6 cellular contexts compared by ENCODE assay signal in genomic region chr16:89267746-89268145, GRCh38. TPM values are rescaled to one million over a fixed set of nuclear protein-coding genes. Genes with fewer than 3 reads are reported as not detected.
A peak's percentile ranks its signal among the peaks of the same experiment; 100 is the strongest.
DNase-seq lines count a peak whose midpoint lies in the region; ATAC-seq, FAIRE-seq and TF ChIP-seq lines count a peak whose summit lies in the region.
"Not testable (repeated sequence)": the region's sequence is repeated elsewhere in the genome, so short reads cannot be mapped to it uniquely, and the experiment has no call there.

No MANE protein-coding gene starts in this region.

- CTCF ChIA-PET in Calu3 (lab: Charles Lee); HCT116 (lab: Charles Lee); PC-3 (lab: Charles Lee); K562 (lab: Yijun Ruan, JAX; ENCODE audit: low intra/inter-chr PET ratio); mammary epithelial cell (lab: Charles Lee; ENCODE audit: low non-redundant PET): not testable (repeated sequence)

- H3K27me3 ChIP-seq in HCT116 (ENCODE audit: insufficient read depth, low read length); PC-3 (ENCODE audit: low read length); K562 (ENCODE audit: control insufficient read depth in 2 of 2, insufficient read depth in 2 of 2, low read length in 2 of 2); mammary epithelial cell (ENCODE audit: insufficient read depth, low read length): not testable (repeated sequence)

- RAD21 ChIA-PET in HCT116 (lab: Charles Lee; ENCODE audit: low non-redundant PET in 1 of 2, low total read pairs in 2 of 2, uncharacterized antibody in 2 of 2, unreplicated experiment in 2 of 2), result not testable (repeated sequence)

- peaks cover 16 to 32% of the 10 kb centered on the region in 2 experiments for H3K36me3 ChIP-seq in HCT116 (ENCODE audit: control insufficient read depth in 1 of 2, insufficient read depth in 2 of 2, low read length in 2 of 2)
- H3K36me3 ChIP-seq in PC-3 (ENCODE audit: low read depth, low read length), result peaks cover 10% of the 10 kb centered on the region
- H3K36me3 ChIP-seq in K562 (ENCODE audit: control insufficient read depth, insufficient read depth, low read length), result peaks cover 59% of the 10 kb centered on the region
- H3K36me3 ChIP-seq in mammary epithelial cell (ENCODE audit: insufficient read depth, low read length), result not testable (repeated sequence)

- not testable (repeated sequence) for H3K27me3 Mint-ChIP-seq in Calu3 (ENCODE audit: unreplicated experiment); natural killer cell treated with Interleukin-12 subunit alpha and Interleukin-12 subunit beta and Interleukin-15 and Interleukin-18, amount 100 ng/mL, for 72 hours

- H2AFZ ChIP-seq in HCT116 (ENCODE audit: low read depth, low read length, poor library complexity, severe bottlenecking); PC-3 (ENCODE audit: low read length); K562 (ENCODE audit: low read depth, low read length); mammary epithelial cell (ENCODE audit: low read depth, low read length): not testable (repeated sequence)

- peaks cover 78% of the 10 kb centered on the region for H3K36me3 Mint-ChIP-seq in Calu3 (ENCODE audit: insufficient read depth, unreplicated experiment)
- H3K36me3 Mint-ChIP-seq in natural killer cell treated with Interleukin-12 subunit alpha and Interleukin-12 subunit beta and Interleukin-15 and Interleukin-18, amount 100 ng/mL, for 72 hours, result not testable (repeated sequence)

- not testable (repeated sequence) for H3K9me1 ChIP-seq in K562 (ENCODE audit: control insufficient read depth, insufficient read depth, low read length)

- H3F3A ChIP-seq in PC-3 (ENCODE audit: low read length, unreplicated experiment), result not testable (repeated sequence)

- not testable (repeated sequence) for H3K27ac ChIP-seq in HCT116 (ENCODE audit: low read depth, low read length); PC-3 (ENCODE audit: low read length); K562 (ENCODE audit: extremely low read depth, low read depth, low read length); mammary epithelial cell (ENCODE audit: insufficient read depth, low read depth, low read length)

- dilution Hi-C loops in mammary epithelial cell (cut with HindIII; ENCODE audit: low sequenced_read_pairs), result not testable (repeated sequence)

- not testable (repeated sequence) for DNase-seq in Calu3; HCT116 (ENCODE audit: low read depth, low spot score); PC-3; K562 (ENCODE audit: extremely low read depth in 1 of 4, low spot score in 3 of 4); mammary epithelial cell
- DNase-seq in natural killer cell treated with Interleukin-12 subunit alpha and Interleukin-12 subunit beta and Interleukin-15 and Interleukin-18, amount 100 ng/mL, for 72 hours (ENCODE audit: low spot score), result peak; percentile 15

- WGBS in K562 (ENCODE audit: insufficient coverage, low coverage, missing lambda C conversion rate), result 69% methylated on average over 10 of the region's 15 CpGs
- WGBS in mammary epithelial cell (ENCODE audit: low coverage, missing lambda C conversion rate), result 86% methylated on average over 10 of the region's 15 CpGs

- peaks cover 19% of the 10 kb centered on the region; the same call in 1 of the 2 replicates for H3K79me2 ChIP-seq in HCT116 (ENCODE audit: insufficient read depth, low read length)
- not testable (repeated sequence) for H3K79me2 ChIP-seq in PC-3 (ENCODE audit: low read length); K562 (ENCODE audit: control insufficient read depth, insufficient read depth, low read length); mammary epithelial cell (ENCODE audit: insufficient read depth, low read length)

- in situ Hi-C loops in K562 (cut with MboI); mammary epithelial cell (cut with MboI; ENCODE audit: low sequenced_read_pairs in 2 of 2): not testable (repeated sequence)

- H3K9me2 ChIP-seq in HCT116 (ENCODE audit: insufficient read depth); PC-3 (replicated peaks; ENCODE audit: low read length): not testable (repeated sequence)

- H3K4me1 ChIP-seq in HCT116 (ENCODE audit: control insufficient read depth in 1 of 2, insufficient read depth in 2 of 2, low read length in 2 of 2), result peaks cover 0 to 18% of the 10 kb centered on the region in 2 experiments; a peak in 3 of 4 replicates
- peaks cover 24% of the 10 kb centered on the region for H3K4me1 ChIP-seq in PC-3 (ENCODE audit: insufficient read depth, low read length)
- peaks cover 0 to 20% of the 10 kb centered on the region in 2 experiments; a peak in 1 of 5 replicates for H3K4me1 ChIP-seq in K562 (replicated peaks in 1 of 2; ENCODE audit: control insufficient read depth in 2 of 2, insufficient read depth in 2 of 2, low read length in 2 of 2)
- H3K4me1 ChIP-seq in mammary epithelial cell (ENCODE audit: insufficient read depth, low read length), result not testable (repeated sequence)

- not testable (repeated sequence) for TF ChIP-seq POLR2A in HCT116 (IDR thresholded peaks at IDR 0.05; ENCODE audit: borderline replicate concordance, extremely low read depth, insufficient read depth, insufficient read length); K562 (conservative IDR thresholded peaks at IDR 0.05)

- H3K4me1 Mint-ChIP-seq in Calu3 (ENCODE audit: low read depth, unreplicated experiment), result not testable (repeated sequence)
- peaks cover 0 to 15% of the 10 kb centered on the region in 2 donors for H3K4me1 Mint-ChIP-seq in natural killer cell treated with Interleukin-12 subunit alpha and Interleukin-12 subunit beta and Interleukin-15 and Interleukin-18, amount 100 ng/mL, for 72 hours (ENCODE audit: low read depth in 2 of 2)

- H3K9ac ChIP-seq in HCT116 (ENCODE audit: low read length); PC-3 (ENCODE audit: low read length); K562 (ENCODE audit: insufficient read depth in 1 of 2, low read depth in 2 of 2, low read length in 2 of 2); mammary epithelial cell (ENCODE audit: insufficient read depth, low read length): not testable (repeated sequence)

- FAIRE-seq in K562 (lab: Jason Lieb, UNC), result not testable (repeated sequence)

- not testable (repeated sequence) for TF ChIP-seq EP300 in K562 (IDR thresholded peaks at IDR 0.05; ENCODE audit: low read length)

- not testable (repeated sequence) for TF ChIP-seq RAD21 in HCT116 (IDR thresholded peaks at IDR 0.05; ENCODE audit: low read depth); K562 (CRISPR knock-in tag; conservative IDR thresholded peaks at IDR 0.05 in 1 of 2, IDR thresholded peaks at IDR 0.05 in 1 of 2)

- not testable (repeated sequence) for H3K9me3 ChIP-seq in HCT116 (ENCODE audit: control insufficient read depth in 1 of 2, insufficient read depth in 1 of 2, low read depth in 1 of 2, low read length in 2 of 2); PC-3 (ENCODE audit: low read length); K562 (replicated peaks; ENCODE audit: control insufficient read depth, insufficient read depth, low read depth, low read length); mammary epithelial cell (replicated peaks; ENCODE audit: insufficient read depth, low read length)

- H3K4me3 Mint-ChIP-seq in Calu3 (ENCODE audit: low read depth, unreplicated experiment); natural killer cell treated with Interleukin-12 subunit alpha and Interleukin-12 subunit beta and Interleukin-15 and Interleukin-18, amount 100 ng/mL, for 72 hours: not testable (repeated sequence)

- H3K27ac Mint-ChIP-seq in Calu3 (ENCODE audit: unreplicated experiment); natural killer cell treated with Interleukin-12 subunit alpha and Interleukin-12 subunit beta and Interleukin-15 and Interleukin-18, amount 100 ng/mL, for 72 hours: not testable (repeated sequence)

- H3K4me2 ChIP-seq in HCT116 (ENCODE audit: low read length); PC-3 (ENCODE audit: low read length); K562 (ENCODE audit: insufficient read depth, low read length); mammary epithelial cell (ENCODE audit: insufficient read depth, low read depth, low read length): not testable (repeated sequence)

- POLR2A ChIA-PET in HCT116 (lab: Charles Lee) (interaction anchor here (1.5 kb wide), 1 partner anchor 21 kb away, joined by 3 read pairs; no protein-coding TSS in a partner anchor), K562 (lab: Yijun Ruan, JAX) (interaction anchor here (0.6 kb wide), 1 partner anchor 304 kb away, joined by 3 read pairs; no protein-coding TSS in a partner anchor)
- POLR2A ChIA-PET in PC-3 (lab: Charles Lee; ENCODE audit: unreplicated experiment), result not testable (repeated sequence)

- TF ChIP-seq CTCF in Calu3 (IDR thresholded peaks at IDR 0.05; ENCODE audit: unreplicated experiment); HCT116 (IDR thresholded peaks at IDR 0.05 in 2 of 3, conservative IDR thresholded peaks at IDR 0.05 in 1 of 3; ENCODE audit: borderline replicate concordance in 1 of 3, insufficient read depth in 1 of 3, low read depth in 2 of 3, low read length in 2 of 3); PC-3 (conservative IDR thresholded peaks at IDR 0.05; ENCODE audit: low read depth, low read length); K562 (IDR thresholded peaks at IDR 0.05 in 2 of 3, conservative IDR thresholded peaks at IDR 0.05 in 1 of 3; ENCODE audit: insufficient read depth in 2 of 3, low read depth in 1 of 3, low read length in 3 of 3); mammary epithelial cell (conservative IDR thresholded peaks at IDR 0.05 in 1 of 2, IDR thresholded peaks at IDR 0.05 in 1 of 2; ENCODE audit: extremely low read depth in 1 of 2, insufficient read depth in 1 of 2, low read depth in 1 of 2, low read length in 2 of 2): not testable (repeated sequence)

- intact Hi-C loops in Calu3 (cut with micrococcal nuclease; ENCODE audit: unreplicated experiment); HCT116 (cut with micrococcal nuclease); PC-3 (cut with micrococcal nuclease); K562 (cut with micrococcal nuclease); mammary epithelial cell (cut with micrococcal nuclease): not testable (repeated sequence)

- BruUV-seq in Calu3 (replicated peaks; lab: Mats Ljungman, UMichigan) (TSS peak; percentile 48), HCT116 (replicated peaks; lab: Mats Ljungman, UMichigan) (TSS peak; percentile 37), PC-3 (replicated peaks; lab: Mats Ljungman, UMichigan) (TSS peak; percentile 50), mammary epithelial cell (replicated peaks; lab: Mats Ljungman, UMichigan) (TSS peak; percentile 90)
- not testable (repeated sequence) for BruUV-seq in K562 (replicated peaks; lab: Mats Ljungman, UMichigan)

- not testable (repeated sequence) for H3K4me3 ChIP-seq in HCT116 (replicated peaks in 1 of 2; ENCODE audit: low read depth in 1 of 2, low read length in 2 of 2); PC-3 (ENCODE audit: low read length); K562; mammary epithelial cell (replicated peaks in 1 of 3; ENCODE audit: insufficient read depth in 1 of 3, low read depth in 2 of 3, low read length in 3 of 3)

- ATAC-seq in HCT116; PC-3; K562; natural killer cell treated with Interleukin-12 subunit alpha and Interleukin-12 subunit beta and Interleukin-15 and Interleukin-18, amount 100 ng/mL, for 72 hours: not testable (repeated sequence)

- not testable (repeated sequence) for H3K9me3 Mint-ChIP-seq in Calu3 (ENCODE audit: low read depth, unreplicated experiment); natural killer cell treated with Interleukin-12 subunit alpha and Interleukin-12 subunit beta and Interleukin-15 and Interleukin-18, amount 100 ng/mL, for 72 hours

- not testable (repeated sequence) for H4K20me1 ChIP-seq in HCT116 (ENCODE audit: insufficient read depth); PC-3 (ENCODE audit: low read length); K562 (replicated peaks; ENCODE audit: control insufficient read depth, insufficient read depth, low read length); mammary epithelial cell (ENCODE audit: insufficient read depth, low read length)

RNA-seq across cellular contexts. Expression of gene ZNF778, which starts 50.2 kb away (rescaled TPM):
- total RNA-seq in Calu3 (2022), result 15.3 and 16.6 TPM in 2 replicates
- 19.5 TPM for total RNA-seq in HCT116 (2021; ENCODE audit: unreplicated experiment)
- 8.8 and 9.6 TPM in 2 replicates for polyA plus RNA-seq in HCT116 (2012)
- 15.3 and 17.3 TPM in 2 replicates for total RNA-seq in PC-3 (2014; rRNA removed)
- total RNA-seq in K562 (2011; cell fraction: chromatin; rRNA removed; ENCODE audit: low replicate concordance), result 47.1 and 61.9 TPM in 2 replicates
- total RNA-seq in K562 (2011; cell fraction: nucleolus; rRNA removed), result 22.5 and 24.7 TPM in 2 replicates
- 21.5 and 25.0 TPM in 2 replicates for total RNA-seq in K562 (2011; cell fraction: nucleoplasm; rRNA removed)
- 18.3 and 26.8 TPM in 2 replicates for total RNA-seq in K562 (2014; rRNA removed)
- total RNA-seq in K562 (2014; rRNA removed; fragmentation: Illumina TruSeq; extraction: Trizol), result 7.4 and 8.2 TPM in 2 replicates
- 6.4 and 7.5 TPM in 2 replicates for total RNA-seq in K562 (2015; rRNA removed; fragmentation: Illumina TruSeq; extraction: Trizol)
- 12.4 and 14.3 TPM in 2 replicates for total RNA-seq in K562 (2021)
- polyA plus RNA-seq in K562 (2011; rRNA removed), result 6.9 and 9.7 TPM in 2 replicates
- 5.1 and 5.2 TPM in 2 replicates for polyA plus RNA-seq in K562 (2011; cell fraction: cytosol; rRNA removed)
- 12.6 and 18.5 TPM in 2 replicates for polyA plus RNA-seq in K562 (2011; cell fraction: nucleus; rRNA removed)
- 6.3 and 7.9 TPM in 2 replicates for polyA plus RNA-seq in K562 (2012)
- 7.4 and 7.5 TPM in 2 replicates for polyA plus RNA-seq in K562 (2014; fragmentation: Illumina TruSeq; extraction: Trizol)
- under 1 TPM; 0.70 to 0.80 TPM for polyA plus RNA-seq in K562 (2014; fragmentation: Nextera tagmentation; extraction: Ambion mirVana)
- 33.9 and 60.6 TPM in 2 replicates for polyA plus RNA-seq in K562 (2014; rRNA removed)
- 16.9 and 19.1 TPM in 2 replicates for polyA minus RNA-seq in K562 (2011; rRNA and poly(A)+ RNA removed)
- 7.0 and 9.8 TPM in 2 replicates for polyA minus RNA-seq in K562 (2011; cell fraction: cytosol; rRNA and poly(A)+ RNA removed)
- 9.3 and 12.1 TPM in 2 replicates for polyA minus RNA-seq in K562 (2011; cell fraction: nucleus; rRNA and poly(A)+ RNA removed)
- total RNA-seq in mammary epithelial cell, result 10 to 100 TPM in 1 of 2 donors, 1 to 10 TPM in 1; 8.5 to 10.2 TPM
- 4.3 TPM for polyA plus RNA-seq in mammary epithelial cell
- 6.8 TPM for polyA minus RNA-seq in mammary epithelial cell
- 10 to 100 TPM in 1 of 2 donors, 1 to 10 TPM in 1; 7.5 to 23.3 TPM for total RNA-seq in natural killer cell treated with Interleukin-12 subunit alpha and Interleukin-12 subunit beta and Interleukin-15 and Interleukin-18, amount 100 ng/mL, for 72 hours
